ENCODE assay signal across 20 cellular contexts in the genomic region with DNA sequence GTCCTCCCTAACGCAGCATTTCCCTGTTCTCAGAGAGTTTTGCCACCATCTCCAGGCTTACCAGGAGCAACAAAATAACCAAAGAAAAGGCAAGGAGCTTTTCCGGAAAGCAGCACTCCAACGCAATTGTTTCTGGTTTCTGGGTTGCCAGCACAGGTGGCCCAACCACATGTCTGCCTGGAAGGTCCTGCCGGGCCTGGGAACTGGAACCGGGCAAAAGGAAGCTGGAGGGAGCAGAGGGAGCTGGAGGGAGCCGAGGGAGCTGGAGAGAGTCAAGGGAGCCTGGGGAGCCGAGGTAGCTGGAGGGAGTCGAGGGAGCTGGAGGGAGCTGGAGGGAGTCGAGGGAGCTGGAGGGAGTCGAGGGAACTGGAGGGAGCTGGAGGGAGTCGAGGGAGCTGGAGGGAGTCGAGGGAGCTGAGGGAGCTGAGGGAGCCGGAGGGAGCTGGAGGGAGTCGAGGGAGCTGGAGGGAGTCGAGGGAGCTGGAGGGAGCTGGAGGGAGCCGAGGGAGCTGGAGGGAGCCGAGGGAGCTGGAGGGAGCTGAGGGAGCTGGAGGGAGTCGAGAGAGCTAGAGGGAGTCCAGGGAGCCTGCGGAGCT.
"Had no signal": no experiment of that assay in that cellular context is flagged by ENCODE, and none has a peak within 500 bp of the region (broad histone marks: within the 10 kb centered on the region; RNA-seq: fewer than 3 reads in every experiment).

No MANE protein-coding gene starts in this region.

- H3K4me1 ChIP-seq: left ventricle myocardium inferior, prostate gland had no signal

- H3K36me3 ChIP-seq: brain microvascular endothelial cell, esophagus squamous epithelium, left ventricle myocardium inferior, prostate gland, suprapubic skin had no signal

- H3K4me3 ChIP-seq: esophagus squamous epithelium, left ventricle myocardium inferior, prostate gland, skin epidermis, suprapubic skin had no signal

- H3K27ac ChIP-seq: brain microvascular endothelial cell, esophagus squamous epithelium, left ventricle myocardium inferior, prostate gland, skin epidermis, suprapubic skin had no signal

- ATAC-seq: activated CD4-positive, alpha-beta T cell treated with anti-CD3 and anti-CD28 coated beads for 36 hours; right cardiac atrium; stimulated activated naive CD8-positive, alpha-beta T cell treated with anti-CD3 and anti-CD28 coated beads, Interleukin-15, amount 100 ng/mL, for 72 hours; T-helper 17 cell had no signal

- DNase-seq: activated CD4-positive, alpha-beta memory T cell treated with anti-CD3 and anti-CD28 coated beads, Interleukin-2, amount 10 ng/mL, durations not matched to agents 7 days and 5 days; activated CD4-positive, alpha-beta T cell treated with anti-CD3 and anti-CD28 coated beads for 36 hours; activated naive CD4-positive, alpha-beta T cell treated with anti-CD3 and anti-CD28 coated beads for 36 hours; activated T-cell treated with anti-CD3 and anti-CD28 coated beads, Interleukin-2, amount 50 U/mL, for 24 hours; brain microvascular endothelial cell; central memory CD4-positive, alpha-beta T cell; effector CD8-positive, alpha-beta T cell; esophagus squamous epithelium; kidney glomerular epithelial cell; left ventricle myocardium inferior; mammary epithelial cell; stimulated activated CD4-positive, alpha-beta T cell treated with anti-CD3 and anti-CD28 coated beads, Interleukin-15, amount 100 ng/mL, for 24 hours; stimulated activated CD4-positive, alpha-beta T cell treated with anti-CD3 and anti-CD28 coated beads, Interleukin-4, amount 100 ng/mL, for 1 hour; stimulated activated naive CD8-positive, alpha-beta T cell treated with anti-CD3 and anti-CD28 coated beads, Interleukin-15, amount 100 ng/mL, for 72 hours; T-helper 17 cell; trophoblast cell had no signal

- H3K27me3 ChIP-seq: brain microvascular endothelial cell, esophagus squamous epithelium, suprapubic skin had no signal

- H3K9me3 ChIP-seq: esophagus squamous epithelium, left ventricle myocardium inferior, prostate gland, suprapubic skin had no signal
